In genomic region chr4:89863533-89863932, GRCh38 we compare ENCODE assay signal across 32 cellular contexts. TPM values are rescaled to one million over a fixed set of nuclear protein-coding genes. Genes with fewer than 3 reads are reported as not detected.
"Had no signal": no experiment of that assay in that cellular context is flagged by ENCODE, and none has a peak within 500 bp of the region (broad histone marks: within the 10 kb centered on the region; RNA-seq: fewer than 3 reads in every experiment).

No MANE protein-coding gene starts in this region.

- H3K9me3 Mint-ChIP-seq: activated T-cell treated with anti-CD3 and anti-CD28 coated beads, Interleukin-2, amount 50 U/mL, for 4 hours; activated T-helper 17 cell treated with anti-CD3 and anti-CD28 coated beads, Interleukin-2, amount 50 U/mL, for 72 hours; central memory CD8-positive, alpha-beta T cell; effector memory CD8-positive, alpha-beta T cell had no signal

- FAIRE-seq: astrocyte, bronchial epithelial cell had no signal

- H3K4me3 Mint-ChIP-seq: activated B cell treated with CpG ODN at 0.5 μM for 24 hours; activated CD8-positive, alpha-beta T cell treated with anti-CD3 and anti-CD28 coated beads for 36 hours; activated naive CD8-positive, alpha-beta T cell; activated T-cell treated with anti-CD3 and anti-CD28 coated beads, Interleukin-2, amount 50 U/mL, for 4 hours; activated T-helper 17 cell treated with anti-CD3 and anti-CD28 coated beads, Interleukin-2, amount 50 U/mL, for 72 hours; central memory CD8-positive, alpha-beta T cell; effector memory CD8-positive, alpha-beta T cell had no signal

- H3K27me3 ChIP-seq: brain microvascular endothelial cell, esophagus muscularis mucosa, gastroesophageal sphincter had no signal

- H3K4me3 ChIP-seq: esophagus muscularis mucosa, gastroesophageal sphincter, heart right ventricle had no signal

- H3K27ac ChIP-seq: brain microvascular endothelial cell, esophagus muscularis mucosa, gastroesophageal sphincter, heart right ventricle, WERI-Rb-1 had no signal

- DNase-seq: activated B cell treated with CpG ODN at 0.5 μM for 24 hours; activated CD4-positive, alpha-beta T cell treated with anti-CD3 and anti-CD28 coated beads for 48 hours; activated CD4-positive, alpha-beta T cell treated with anti-CD3 and anti-CD28 coated beads, Interleukin-2, amount 50 U/mL, for 1 hour; activated CD4-positive, alpha-beta T cell treated with anti-CD3 and anti-CD28 coated beads, Interleukin-2, amount 50 U/mL, for 48 hours; activated CD8-positive, alpha-beta memory T cell treated with anti-CD3 and anti-CD28 coated beads for 24 hours; activated CD8-positive, alpha-beta T cell treated with anti-CD3 and anti-CD28 coated beads for 36 hours; activated effector memory CD4-positive, alpha-beta T cell treated with Interleukin-2 at 50 U/mL for 16 hours; activated gamma-delta T cell treated with Interleukin-2 at 50 U/mL for 16 hours; activated naive CD4-positive, alpha-beta T cell treated with anti-CD3 and anti-CD28 coated beads, Interleukin-2, amount 50 U/mL, for 16 hours; activated naive CD4-positive, alpha-beta T cell treated with Interleukin-2 at 50 U/mL for 16 hours; activated T-cell treated with anti-CD3 and anti-CD28 coated beads, Interleukin-2, amount 50 U/mL, for 4 hours; amniotic stem cell; anterior cingulate cortex; brain microvascular endothelial cell; cortex of kidney; dermis blood vessel endothelial cell; effector CD4-positive, alpha-beta T cell; effector memory CD8-positive, alpha-beta T cell; foreskin melanocyte; heart right ventricle; T-helper 2 cell; WERI-Rb-1 had no signal

- H3K27ac Mint-ChIP-seq: activated B cell treated with CpG ODN at 0.5 μM for 24 hours; activated CD8-positive, alpha-beta T cell treated with anti-CD3 and anti-CD28 coated beads for 36 hours; activated naive CD8-positive, alpha-beta T cell; activated T-helper 17 cell treated with anti-CD3 and anti-CD28 coated beads, Interleukin-2, amount 50 U/mL, for 72 hours; effector memory CD8-positive, alpha-beta T cell had no signal

- H3K4me1 ChIP-seq: esophagus muscularis mucosa, gastroesophageal sphincter, heart right ventricle had no signal

- H3K4me1 Mint-ChIP-seq: activated B cell treated with CpG ODN at 0.5 μM for 24 hours; activated T-helper 17 cell treated with anti-CD3 and anti-CD28 coated beads, Interleukin-2, amount 50 U/mL, for 72 hours; central memory CD8-positive, alpha-beta T cell had no signal

- H3K27me3 Mint-ChIP-seq: activated B cell treated with CpG ODN at 0.5 μM for 24 hours had no signal

- ATAC-seq: activated CD4-positive, CD25-positive, alpha-beta regulatory T cell treated with anti-CD3 and anti-CD28 coated beads, Interleukin-2, amount 50 U/mL, for 24 hours; activated CD8-positive, alpha-beta T cell treated with anti-CD3 and anti-CD28 coated beads for 36 hours; activated T-cell treated with anti-CD3 and anti-CD28 coated beads, Interleukin-2, amount 50 U/mL, for 4 hours; activated T-helper 17 cell treated with anti-CD3 and anti-CD28 coated beads, Interleukin-2, amount 50 U/mL, for 72 hours; effector memory CD8-positive, alpha-beta T cell; gastroesophageal sphincter; heart right ventricle had no signal

- H3K36me3 ChIP-seq: brain microvascular endothelial cell, esophagus muscularis mucosa, gastroesophageal sphincter, heart right ventricle, WERI-Rb-1 had no signal

- H3K9me3 ChIP-seq: esophagus muscularis mucosa had no signal

RNA-seq across cellular contexts. Expression of gene SNCA, which starts 26.6 kb away (rescaled TPM):
- total RNA-seq: activated CD8-positive, alpha-beta T cell treated with anti-CD3 and anti-CD28 coated beads for 36 hours had no signal

RNA-seq across cellular contexts. Expression of gene MMRN1, which starts 31.1 kb away (rescaled TPM):
- total RNA-seq: activated CD8-positive, alpha-beta T cell treated with anti-CD3 and anti-CD28 coated beads for 36 hours; fibroblast of villous mesenchyme had no signal
- polyA plus RNA-seq: fibroblast of lung had no signal
